In genomic region chr15:84144946-84145345, GRCh38 we compare ENCODE assay signal across 7 cellular contexts.
DNase-seq lines count a peak whose midpoint lies in the region; ATAC-seq, FAIRE-seq and TF ChIP-seq lines count a peak whose summit lies in the region.
"Not testable (repeated sequence)": the region's sequence is repeated elsewhere in the genome, so short reads cannot be mapped to it uniquely, and the experiment has no call there.

No MANE protein-coding gene starts in this region.

- H3K4me2 ChIP-seq in A549; K562 (ENCODE audit: insufficient read depth, low read length): not testable (repeated sequence)

- WGBS in A549 (ENCODE audit: missing lambda C conversion rate): 21% methylated on average over 8 of the region's 8 CpGs
- WGBS in K562 (ENCODE audit: insufficient coverage, low coverage, missing lambda C conversion rate): 17% methylated on average over 8 of the region's 8 CpGs
- WGBS in heart right ventricle, 2 donors: 44 to 54% methylated on average over 8 of the region's 8 CpGs
- WGBS in right cardiac atrium: 47% methylated on average over 8 of the region's 8 CpGs

- TF ChIP-seq CTCF in A549 (IDR thresholded peaks at IDR 0.05); K562 (IDR thresholded peaks at IDR 0.05 in 2 of 3, conservative IDR thresholded peaks at IDR 0.05 in 1 of 3; ENCODE audit: insufficient read depth in 2 of 3, low read depth in 1 of 3, low read length in 3 of 3); heart right ventricle (IDR thresholded peaks at IDR 0.05); gastrocnemius medialis (IDR thresholded peaks at IDR 0.05 in 4 of 5, conservative IDR thresholded peaks at IDR 0.05 in 1 of 5): not testable (repeated sequence)

- not testable (repeated sequence) for BruUV-seq in K562 (replicated peaks; lab: Mats Ljungman, UMichigan)

- not testable (repeated sequence) for H3K4me1 ChIP-seq in A549; K562 (replicated peaks in 1 of 2; ENCODE audit: control insufficient read depth in 2 of 2, insufficient read depth in 2 of 2, low read length in 2 of 2); right cardiac atrium (ENCODE audit: control insufficient read depth, insufficient read depth, low read length)
- peaks cover 0 to 15% (median 0%) of the 10 kb centered on the region in 9 donors for H3K4me1 ChIP-seq in heart right ventricle
- H3K4me1 ChIP-seq in gastrocnemius medialis: peaks cover 0 to 11% of the 10 kb centered on the region in 2 donors

- POLR2A ChIA-PET in A549 (lab: Yijun Ruan, JAX); K562 (lab: Yijun Ruan, JAX): not testable (repeated sequence)

- TF ChIP-seq RAD21 in A549 (conservative IDR thresholded peaks at IDR 0.05 in 1 of 2, IDR thresholded peaks at IDR 0.05 in 1 of 2); K562 (CRISPR knock-in tag; conservative IDR thresholded peaks at IDR 0.05 in 1 of 2, IDR thresholded peaks at IDR 0.05 in 1 of 2): not testable (repeated sequence)

- not testable (repeated sequence) for H3K36me3 ChIP-seq in K562 (ENCODE audit: control insufficient read depth, insufficient read depth, low read length); heart right ventricle; gastrocnemius medialis

- H3K4me3 ChIP-seq in A549; K562; heart right ventricle; right cardiac atrium (ENCODE audit: low read length); gastrocnemius medialis: not testable (repeated sequence)

- H3K9ac ChIP-seq in K562 (ENCODE audit: insufficient read depth in 1 of 2, low read depth in 2 of 2, low read length in 2 of 2): peak overlapping the region in 1 of 2 experiments; percentile 58; a peak in 1 of 4 replicates

- not testable (repeated sequence) for ATAC-seq in A549, K562
- ATAC-seq in Right ventricle myocardium inferior: peak; percentile 56
- ATAC-seq in heart right ventricle: peak in 5 of 8 donors; percentile 30 to 80 (median 77)
- ATAC-seq in right cardiac atrium: peak; percentile 31 to 68
- ATAC-seq in gastrocnemius medialis: peak; percentile 39 to 81

- not testable (repeated sequence) for H3K27ac ChIP-seq in A549; K562 (ENCODE audit: extremely low read depth, low read depth, low read length)
- H3K27ac ChIP-seq in heart right ventricle (peak overlapping the region in 2 of 10 donors; percentile 34 to 55), right cardiac atrium (ENCODE audit: low read length) (peak overlapping the region; percentile 27), gastrocnemius medialis (peak overlapping the region; percentile 12 to 66 (median 52))

- not testable (repeated sequence) for H3K27me3 ChIP-seq in K562 (ENCODE audit: control insufficient read depth in 2 of 2, insufficient read depth in 2 of 2, low read length in 2 of 2); heart right ventricle; right cardiac atrium (ENCODE audit: control insufficient read depth, insufficient read depth); gastrocnemius medialis

- intact Hi-C loops in K562 (cut with micrococcal nuclease); Right ventricle myocardium inferior (cut with DNase I); heart right ventricle (cut with DNase I); right cardiac atrium (cut with DNase I); gastrocnemius medialis (cut with DNase I; ENCODE audit: low total_unique reads): not testable (repeated sequence)

- not testable (repeated sequence) for H3K9me1 ChIP-seq in K562 (ENCODE audit: control insufficient read depth, insufficient read depth, low read length)

- H3K9me3 ChIP-seq in A549; K562 (replicated peaks; ENCODE audit: control insufficient read depth, insufficient read depth, low read depth, low read length); heart right ventricle; right cardiac atrium (ENCODE audit: control insufficient read depth, low read length); gastrocnemius medialis: not testable (repeated sequence)

- not testable (repeated sequence) for H4K20me1 ChIP-seq in K562 (replicated peaks; ENCODE audit: control insufficient read depth, insufficient read depth, low read length)

- H3K79me2 ChIP-seq in K562 (ENCODE audit: control insufficient read depth, insufficient read depth, low read length): not testable (repeated sequence)

- FAIRE-seq in A549 (lab: Jason Lieb, UNC): peak; percentile 36
- not testable (repeated sequence) for FAIRE-seq in K562 (lab: Jason Lieb, UNC)

- in situ Hi-C loops in K562 (cut with MboI): loop anchor here (5.0 to 25.0 kb wide), 2 partner anchors 342 to 1953 kb away; no protein-coding TSS in a partner anchor
- in situ Hi-C loops in gastrocnemius medialis (cut with MboI; ENCODE audit: low sequenced_read_pairs in 4 of 4): not testable (repeated sequence)

- peak overlapping the region; percentile 64 for H2AFZ ChIP-seq in K562 (ENCODE audit: low read depth, low read length)

- TF ChIP-seq EP300 in A549 (IDR thresholded peaks at IDR 0.05); K562 (IDR thresholded peaks at IDR 0.05; ENCODE audit: low read length): not testable (repeated sequence)

- TF ChIP-seq POLR2A in A549 (IDR thresholded peaks at IDR 0.05; ENCODE audit: low read length); K562 (conservative IDR thresholded peaks at IDR 0.05): not testable (repeated sequence)
- TF ChIP-seq POLR2A in gastrocnemius medialis (IDR thresholded peaks at IDR 0.05): peak in 1 of 2 donors; percentile 11

- CTCF ChIA-PET in A549 (lab: Yijun Ruan, JAX): interaction anchor here (1.6 kb wide), 1 partner anchor 426 kb away, joined by 3 read pairs; no protein-coding TSS in a partner anchor
- CTCF ChIA-PET in K562 (lab: Yijun Ruan, JAX; ENCODE audit: low intra/inter-chr PET ratio): not testable (repeated sequence)

- DNase-seq in A549 (ENCODE audit: low read depth in 1 of 2, low spot score in 1 of 2); K562 (ENCODE audit: extremely low read depth in 1 of 4, low spot score in 3 of 4); Right ventricle myocardium inferior (ENCODE audit: missing footprints); heart right ventricle; right cardiac atrium: not testable (repeated sequence)
- peak; percentile 7 for DNase-seq in occipital lobe (lab: John Stamatoyannopoulos, UW)
- DNase-seq in gastrocnemius medialis: peak; percentile 16 to 42
